ENCODE assay signal across 24 cellular contexts in genomic region chr1:89815040-89815439, GRCh38. TPM values are rescaled to one million over a fixed set of nuclear protein-coding genes. Genes with fewer than 3 reads are reported as not detected.
DNase-seq lines count a peak whose midpoint lies in the region; ATAC-seq, FAIRE-seq and TF ChIP-seq lines count a peak whose summit lies in the region.
"Had no signal": no experiment of that assay in that cellular context is flagged by ENCODE, and none has a peak within 500 bp of the region (broad histone marks: within the 10 kb centered on the region; RNA-seq: fewer than 3 reads in every experiment).

No MANE protein-coding gene starts in this region.

- FAIRE-seq in endothelial cell of umbilical vein (lab: Jason Lieb, UNC) = peak; percentile 8
- FAIRE-seq: HepG2 had no signal

- no peaks in the 10 kb centered on the region for H3F3A ChIP-seq in SK-N-SH (replicated peaks; ENCODE audit: insufficient read depth)

- DNase-seq in SK-N-SH = no peak
- DNase-seq in endothelial cell of umbilical vein (ENCODE audit: low read depth, low spot score) = peak; percentile 56
- no peak for DNase-seq in stimulated activated naive B cell treated with anti-CD40 and anti-IgM and Interleukin-4, amounts not matched to agents 10 μg/mL and 1 μg/mL and 100 μg/mL, for 72 hours
- DNase-seq in activated CD4-positive, alpha-beta T cell treated with anti-CD3 and anti-CD28 coated beads, Interleukin-2, amount 50 U/mL, for 48 hours = no peak
- no peak for DNase-seq in GOT3 (lab: John Stamatoyannopoulos, UW)
- no peak for DNase-seq in NCI-H2029 treated with DMSO at 0.1 percent for 48 hours (lab: John Stamatoyannopoulos, UW)
- DNase-seq: DMS153, DND-41, MG63, NCI-H1105 treated with DMSO at 0.1 percent for 48 hours, NCI-H146, NCI-H2081, NCI-H2227 treated with DMSO at 0.1 percent for 48 hours, NCI-H510A treated with DMSO at 0.1 percent for 48 hours, NCI-H748 treated with DMSO at 0.1 percent for 48 hours, SHP77 had no signal

- no peak for TF ChIP-seq RAD21 in SK-N-SH (IDR thresholded peaks at IDR 0.05; ENCODE audit: low read length)

- H3K27ac Mint-ChIP-seq in stimulated activated naive B cell treated with anti-CD40 and anti-IgM and Interleukin-4, amounts not matched to agents 10 μg/mL and 1 μg/mL and 100 μg/mL, for 72 hours = peak overlapping the region; percentile 38
- H3K27ac Mint-ChIP-seq: B cell had no signal

- H3K9ac ChIP-seq in SK-N-SH (no peak overlapping the region), OCI-LY3 (ENCODE audit: low read length) (no peak overlapping the region), endothelial cell of umbilical vein (replicated peaks; ENCODE audit: extremely low read depth, insufficient read depth, low read length) (no peak overlapping the region)

- H3K4me3 Mint-ChIP-seq in stimulated activated naive B cell treated with anti-CD40 and anti-IgM and Interleukin-4, amounts not matched to agents 10 μg/mL and 1 μg/mL and 100 μg/mL, for 72 hours = peak overlapping the region in 1 of 2 donors; percentile 5

- POLR2A ChIA-PET in SK-N-SH (lab: Yijun Ruan, JAX) = no interaction called here
- POLR2A ChIA-PET in endothelial cell of umbilical vein (lab: Charles Lee) = interaction anchor here (0.6 kb wide), 1 partner anchor 160 kb away, joined by 4 read pairs; no protein-coding TSS in a partner anchor

- H3K4me1 Mint-ChIP-seq in stimulated activated naive B cell treated with anti-CD40 and anti-IgM and Interleukin-4, amounts not matched to agents 10 μg/mL and 1 μg/mL and 100 μg/mL, for 72 hours = peaks cover 32 to 44% of the 10 kb centered on the region in 2 donors

- H3K36me3 ChIP-seq in SK-N-SH (replicated peaks in 1 of 2; ENCODE audit: control insufficient read depth in 1 of 2, insufficient read depth in 2 of 2, low read length in 1 of 2) = no peaks in the 10 kb centered on the region
- no peaks in the 10 kb centered on the region for H3K36me3 ChIP-seq in OCI-LY3 (replicated peaks; ENCODE audit: low read depth, low read length)
- H3K36me3 ChIP-seq in endothelial cell of umbilical vein (ENCODE audit: control insufficient read depth in 2 of 2, extremely low read depth in 1 of 2, insufficient read depth in 2 of 2, low read length in 2 of 2) = no peaks in the 10 kb centered on the region
- H3K36me3 ChIP-seq: MG63 had no signal

- H3K9me1 ChIP-seq in endothelial cell of umbilical vein (replicated peaks; ENCODE audit: control insufficient read depth, extremely low read depth, insufficient read depth, low read length) = no peaks in the 10 kb centered on the region

- 62% methylated on average over 1 of the region's 1 CpG for WGBS in SK-N-SH (ENCODE audit: low lambda C conversion rate)

- TF ChIP-seq POLR2A in endothelial cell of umbilical vein (IDR thresholded peaks at IDR 0.05; ENCODE audit: low read depth, low read length) = no peak

- no peaks in the 10 kb centered on the region for H3K9me2 ChIP-seq in SK-N-SH

- H3K79me2 ChIP-seq in SK-N-SH (ENCODE audit: insufficient read depth) = no peaks in the 10 kb centered on the region
- peaks cover 4% of the 10 kb centered on the region; the same call in 1 of the 2 replicates for H3K79me2 ChIP-seq in OCI-LY3 (ENCODE audit: low read length)
- no peaks in the 10 kb centered on the region for H3K79me2 ChIP-seq in endothelial cell of umbilical vein (ENCODE audit: control insufficient read depth, insufficient read depth, low read length)

- H3K4me3 ChIP-seq in SK-N-SH (ENCODE audit: low read depth in 2 of 2, low read length in 1 of 2) (no peak overlapping the region), OCI-LY3 (ENCODE audit: low read length) (peak overlapping the region; percentile 20; the same call in 1 of the 2 replicates), endothelial cell of umbilical vein (replicated peaks in 1 of 3; ENCODE audit: insufficient read depth in 1 of 3, low read depth in 1 of 3, low read length in 3 of 3) (no peak overlapping the region)
- H3K4me3 ChIP-seq: MG63 had no signal

- no peak for TF ChIP-seq EP300 in SK-N-SH (IDR thresholded peaks at IDR 0.05; ENCODE audit: borderline replicate concordance in 1 of 2, low read depth in 1 of 2, low read length in 1 of 2)

- H3K9me3 ChIP-seq in SK-N-SH = no peaks in the 10 kb centered on the region
- no peaks in the 10 kb centered on the region for H3K9me3 ChIP-seq in OCI-LY3 (ENCODE audit: insufficient read depth, low read length)
- H3K9me3 ChIP-seq in endothelial cell of umbilical vein (replicated peaks; ENCODE audit: control insufficient read depth, insufficient read depth, low read length) = no peaks in the 10 kb centered on the region
- H3K9me3 ChIP-seq: MG63 had no signal

- H3K4me2 ChIP-seq in SK-N-SH (no peak overlapping the region), OCI-LY3 (ENCODE audit: low read length) (peak overlapping the region; percentile 49), endothelial cell of umbilical vein (ENCODE audit: insufficient read depth, low read length) (no peak overlapping the region)

- H4K20me1 ChIP-seq in SK-N-SH (ENCODE audit: insufficient read depth) (no peaks in the 10 kb centered on the region), OCI-LY3 (ENCODE audit: insufficient read depth, low read length) (no peaks in the 10 kb centered on the region), endothelial cell of umbilical vein (replicated peaks; ENCODE audit: control insufficient read depth, extremely low read depth, insufficient read depth, low read length) (no peaks in the 10 kb centered on the region)

- intact Hi-C loops in endothelial cell of umbilical vein (cut with micrococcal nuclease) = no loop called here

- no peak for ATAC-seq in SK-N-SH treated with all-trans-retinoic acid at 6 μM for 48 hours
- ATAC-seq in stimulated activated naive B cell treated with anti-CD40 and anti-IgM and Interleukin-4, amounts not matched to agents 10 μg/mL and 1 μg/mL and 100 μg/mL, for 72 hours (replicated peaks) = no peak
- ATAC-seq: HCT116, HepG2, Panc1 had no signal

- CTCF ChIA-PET in SK-N-SH (lab: Yijun Ruan, JAX) (interaction anchor here (1.7 kb wide), 1 partner anchor 11 kb away, joined by 12 read pairs; no protein-coding TSS in a partner anchor), endothelial cell of umbilical vein (lab: Charles Lee) (interaction anchor here (1.6 kb wide), 1 partner anchor 11 kb away, joined by 8 read pairs; no protein-coding TSS in a partner anchor)

- H3K36me3 Mint-ChIP-seq in stimulated activated naive B cell treated with anti-CD40 and anti-IgM and Interleukin-4, amounts not matched to agents 10 μg/mL and 1 μg/mL and 100 μg/mL, for 72 hours = no peaks in the 10 kb centered on the region

- dilution Hi-C loops in endothelial cell of umbilical vein (cut with MboI; ENCODE audit: extremely low pct_ligation_motif_present, low sequenced_read_pairs) = no loop called here

- no peak for TF ChIP-seq CTCF in SK-N-SH (IDR thresholded peaks at IDR 0.05)
- no peak for TF ChIP-seq CTCF in OCI-LY3 (IDR thresholded peaks at IDR 0.05; ENCODE audit: low read depth, low read length)
- no peak for TF ChIP-seq CTCF in endothelial cell of umbilical vein (IDR thresholded peaks at IDR 0.05; ENCODE audit: extremely low read depth in 1 of 2, insufficient read depth in 1 of 2, low read depth in 1 of 2, low read length in 2 of 2)

- H3K27me3 ChIP-seq in SK-N-SH (ENCODE audit: insufficient read depth) = no peaks in the 10 kb centered on the region
- peaks cover 4% of the 10 kb centered on the region; the same call in 1 of the 2 replicates for H3K27me3 ChIP-seq in OCI-LY3 (ENCODE audit: low read depth, low read length)
- no peaks in the 10 kb centered on the region for H3K27me3 ChIP-seq in endothelial cell of umbilical vein (ENCODE audit: control insufficient read depth in 2 of 2, insufficient read depth in 2 of 2, low read length in 2 of 2)

- peaks cover 4% of the 10 kb centered on the region in 2 experiments; a peak in 3 of 4 replicates for H3K4me1 ChIP-seq in SK-N-SH (ENCODE audit: control insufficient read depth in 1 of 2, insufficient read depth in 2 of 2, low read depth in 1 of 2, low read length in 1 of 2)
- H3K4me1 ChIP-seq in OCI-LY3 (ENCODE audit: low read length) = peaks cover 30% of the 10 kb centered on the region
- no peaks in the 10 kb centered on the region for H3K4me1 ChIP-seq in endothelial cell of umbilical vein (ENCODE audit: control insufficient read depth, extremely low read depth, insufficient read depth, low read length)

- peaks cover 3 to 8% of the 10 kb centered on the region in 2 donors for H3K9me3 Mint-ChIP-seq in stimulated activated naive B cell treated with anti-CD40 and anti-IgM and Interleukin-4, amounts not matched to agents 10 μg/mL and 1 μg/mL and 100 μg/mL, for 72 hours

- no peaks in the 10 kb centered on the region for H3K27me3 Mint-ChIP-seq in stimulated activated naive B cell treated with anti-CD40 and anti-IgM and Interleukin-4, amounts not matched to agents 10 μg/mL and 1 μg/mL and 100 μg/mL, for 72 hours
- H3K27me3 Mint-ChIP-seq: B cell had no signal

- H3K27ac ChIP-seq in SK-N-SH (ENCODE audit: low read depth in 2 of 2, low read length in 1 of 2) = no peak overlapping the region
- H3K27ac ChIP-seq in OCI-LY3 (ENCODE audit: low read length) = no peak overlapping the region
- no peak overlapping the region for H3K27ac ChIP-seq in endothelial cell of umbilical vein (ENCODE audit: insufficient read depth, low read depth, low read length)
- H3K27ac ChIP-seq: 22Rv1, RWPE1 had no signal

- BruUV-seq in endothelial cell of umbilical vein (replicated peaks; lab: Mats Ljungman, UMichigan) = no TSS peak

- H2AFZ ChIP-seq in SK-N-SH (ENCODE audit: low read depth) (no peak overlapping the region), OCI-LY3 (ENCODE audit: low read depth, low read length) (no peak overlapping the region), endothelial cell of umbilical vein (ENCODE audit: low read depth, low read length) (no peak overlapping the region)

TF ChIP-seq in SK-N-SH treated with all-trans-retinoic acid at 6 μM for 48 hours, 23 proteins besides CTCF, POLR2A, EP300 and RAD21 (continues in another document):
- no peak for TF ChIP-seq GLIS3 (CRISPR knock-in tag; IDR thresholded peaks at IDR 0.05)

TF ChIP-seq in SK-N-SH, 30 proteins besides CTCF, POLR2A, EP300 and RAD21 (continues in another document):
- TF ChIP-seq ELF1 (IDR thresholded peaks at IDR 0.05) (no peak), RFX5 (IDR thresholded peaks at IDR 0.05; ENCODE audit: low read length) (no peak)

TF ChIP-seq in endothelial cell of umbilical vein, 7 proteins besides CTCF, POLR2A, EP300 and RAD21 (continues in another document):
- no peak for TF ChIP-seq POLR2AphosphoS5 (IDR thresholded peaks at IDR 0.05; ENCODE audit: insufficient read depth, low read depth, low read length)

RNA-seq across cellular contexts. Expression of gene LRRC8D, which starts 5.8 kb away (rescaled TPM):
- 15.0 and 21.5 TPM in 2 replicates for polyA plus RNA-seq in SK-N-SH (2012; rRNA removed)
- polyA plus RNA-seq in SK-N-SH (2012; cell fraction: cytosol; rRNA removed) = 15.3 and 16.7 TPM in 2 replicates
- 12.9 and 17.5 TPM in 2 replicates for polyA plus RNA-seq in SK-N-SH (2012; cell fraction: nucleus; rRNA removed)
- 23.6 and 37.7 TPM in 2 replicates for total RNA-seq in endothelial cell of umbilical vein
- polyA plus RNA-seq in endothelial cell of umbilical vein = 31.9 and 32.2 TPM in 2 replicates
- polyA plus RNA-seq in endothelial cell of umbilical vein (2011; cell fraction: cytosol; rRNA removed) = 36.1 and 36.9 TPM in 2 replicates
- polyA plus RNA-seq in endothelial cell of umbilical vein (2011; cell fraction: nucleus; rRNA removed) = 26.1 and 28.4 TPM in 2 replicates
- 25.2 and 33.0 TPM in 2 replicates for polyA plus RNA-seq in endothelial cell of umbilical vein (2012)
- 46.6 and 60.9 TPM in 2 replicates for polyA minus RNA-seq in endothelial cell of umbilical vein
- 47.9 TPM for polyA minus RNA-seq in endothelial cell of umbilical vein (2011; cell fraction: cytosol; rRNA and poly(A)+ RNA removed)
- polyA minus RNA-seq in endothelial cell of umbilical vein (2011; cell fraction: nucleus; rRNA and poly(A)+ RNA removed) = 21.2 and 26.6 TPM in 2 replicates
